Comparison of ENCODE assay signal across 18 cellular contexts in the genomic region with DNA sequence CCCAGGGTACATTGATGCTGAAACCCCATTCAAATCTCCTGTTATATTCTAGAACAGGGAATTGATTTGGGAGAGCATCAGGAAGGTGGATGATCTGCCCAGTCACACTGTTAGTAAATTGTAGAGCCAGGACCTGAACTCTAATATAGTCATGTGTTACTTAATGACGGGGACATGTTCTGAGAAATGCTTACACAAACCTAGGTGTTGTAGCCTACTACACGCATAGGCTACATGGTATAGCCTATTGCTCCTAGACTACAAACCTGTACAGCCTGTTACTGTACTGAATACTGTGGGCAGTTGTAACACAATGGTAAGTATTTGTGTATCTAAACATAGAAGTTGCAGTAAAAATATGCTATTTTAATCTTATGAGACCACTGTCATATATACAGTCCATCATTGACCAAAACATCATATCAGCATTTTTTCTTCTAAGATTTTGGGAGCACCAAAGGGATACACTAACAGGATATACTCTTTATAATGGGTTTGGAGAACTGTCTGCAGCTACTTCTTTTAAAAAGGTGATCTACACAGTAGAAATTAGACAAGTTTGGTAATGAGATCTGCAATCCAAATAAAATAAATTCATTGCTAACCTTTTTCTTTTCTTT. TPM values are rescaled to one million over a fixed set of nuclear protein-coding genes. Genes with fewer than 3 reads are reported as not detected.
DNase-seq lines count a peak whose midpoint lies in the region; ATAC-seq, FAIRE-seq and TF ChIP-seq lines count a peak whose summit lies in the region.
"Had no signal": no experiment of that assay in that cellular context is flagged by ENCODE, and none has a peak within 500 bp of the region (broad histone marks: within the 10 kb centered on the region; RNA-seq: fewer than 3 reads in every experiment).

No MANE protein-coding gene starts in this region.

- no peak for TF ChIP-seq RAD21 in K562 (CRISPR knock-in tag; conservative IDR thresholded peaks at IDR 0.05 in 1 of 2, IDR thresholded peaks at IDR 0.05 in 1 of 2)

- no peaks in the 10 kb centered on the region for H3K27me3 Mint-ChIP-seq in stimulated activated naive CD8-positive, alpha-beta T cell treated with anti-CD3 and anti-CD28 coated beads, Interleukin-15, Interleukin-2, amounts not matched to agents 100 ng/mL and 50 ng/mL, for 24 hours

- no peak for TF ChIP-seq CTCF in OCI-LY7 (conservative IDR thresholded peaks at IDR 0.05; ENCODE audit: low read length)
- TF ChIP-seq CTCF in K562 (IDR thresholded peaks at IDR 0.05 in 2 of 3, conservative IDR thresholded peaks at IDR 0.05 in 1 of 3; ENCODE audit: insufficient read depth in 2 of 3, low read depth in 1 of 3, low read length in 3 of 3), result no peak
- TF ChIP-seq CTCF in foreskin keratinocyte (conservative IDR thresholded peaks at IDR 0.05), result no peak
- TF ChIP-seq CTCF in brain microvascular endothelial cell (IDR thresholded peaks at IDR 0.05; ENCODE audit: low read depth, low read length, missing control alignments), result no peak

- POLR2A ChIA-PET in OCI-LY7 (lab: Charles Lee), result interaction anchor here (1.0 to 9.5 kb wide), 2 partner anchors 12 to 158 kb away, joined by 8 to 116 read pairs; no protein-coding TSS in a partner anchor
- POLR2A ChIA-PET in K562 (lab: Yijun Ruan, JAX), result interaction anchor here (4.0 kb wide), 1 partner anchor 10 kb away, joined by 22 read pairs; no protein-coding TSS in a partner anchor

- peaks cover 79% of the 10 kb centered on the region for H3K4me1 Mint-ChIP-seq in stimulated activated naive CD8-positive, alpha-beta T cell treated with anti-CD3 and anti-CD28 coated beads, Interleukin-15, Interleukin-2, amounts not matched to agents 100 ng/mL and 50 ng/mL, for 24 hours (ENCODE audit: low read depth)

- no peaks in the 10 kb centered on the region for H3K9me3 Mint-ChIP-seq in stimulated activated naive CD8-positive, alpha-beta T cell treated with anti-CD3 and anti-CD28 coated beads, Interleukin-15, Interleukin-2, amounts not matched to agents 100 ng/mL and 50 ng/mL, for 24 hours

- H3K4me1 ChIP-seq in OCI-LY7 (ENCODE audit: insufficient read depth, low read length, poor library complexity, severe bottlenecking) (peaks cover 83% of the 10 kb centered on the region), K562 (replicated peaks in 1 of 2; ENCODE audit: control insufficient read depth in 2 of 2, insufficient read depth in 2 of 2, low read length in 2 of 2) (peaks cover 0 to 9% of the 10 kb centered on the region in 2 experiments; a peak in 2 of 5 replicates), foreskin keratinocyte (peaks cover 8% of the 10 kb centered on the region)

- H3K36me3 Mint-ChIP-seq in stimulated activated naive CD8-positive, alpha-beta T cell treated with anti-CD3 and anti-CD28 coated beads, Interleukin-15, Interleukin-2, amounts not matched to agents 100 ng/mL and 50 ng/mL, for 24 hours (ENCODE audit: low read depth), result peaks cover 77% of the 10 kb centered on the region

- intact Hi-C loops in OCI-LY7 (cut with micrococcal nuclease; ENCODE audit: unreplicated experiment), result no loop called here
- intact Hi-C loops in K562 (cut with micrococcal nuclease), result loop anchor here (10.0 kb wide), 2 partner anchors 128 to 208 kb away; no protein-coding TSS in a partner anchor

- no peak for DNase-seq in stimulated activated naive CD8-positive, alpha-beta T cell treated with anti-CD3 and anti-CD28 coated beads, Interleukin-15, Interleukin-2, amounts not matched to agents 100 U/mL and 50 U/mL, for 24 hours
- DNase-seq in OCI-LY7 (ENCODE audit: low spot score) (no peak), K562 (ENCODE audit: extremely low read depth in 1 of 4, low spot score in 3 of 4) (no peak), foreskin keratinocyte (no peak), brain microvascular endothelial cell (no peak)
- DNase-seq: activated CD8-positive, alpha-beta memory T cell treated with anti-CD3 and anti-CD28 coated beads for 24 hours; DMS53; effector CD8-positive, alpha-beta T cell; MV-4-11; NCI-H1930; NCI-H510A treated with DMSO at 0.1 percent for 48 hours; right cardiac atrium; substantia nigra had no signal

- no peak overlapping the region for H3K4me3 ChIP-seq in OCI-LY7 (ENCODE audit: low read depth, low read length, poor library complexity, severe bottlenecking)
- no peak overlapping the region for H3K4me3 ChIP-seq in K562
- no peak overlapping the region for H3K4me3 ChIP-seq in brain microvascular endothelial cell (ENCODE audit: low read depth, low read length)
- H3K4me3 ChIP-seq: SJSA1 had no signal

- FAIRE-seq in K562 (lab: Jason Lieb, UNC), result no peak
- FAIRE-seq: keratinocyte, TTC549 had no signal

- H3K9ac ChIP-seq in K562 (ENCODE audit: insufficient read depth in 1 of 2, low read depth in 2 of 2, low read length in 2 of 2), result no peak overlapping the region

- H3K9me2 ChIP-seq in OCI-LY7 (ENCODE audit: insufficient read depth, low read length), result no peaks in the 10 kb centered on the region

- H4K20me1 ChIP-seq in OCI-LY7 (ENCODE audit: insufficient read depth, low read length) (peaks cover 38% of the 10 kb centered on the region), K562 (replicated peaks; ENCODE audit: control insufficient read depth, insufficient read depth, low read length) (0 out of 2 replicates have a peak, but pooled peaks cover 4% of the 10 kb centered on the region)

- H3K4me3 Mint-ChIP-seq in stimulated activated naive CD8-positive, alpha-beta T cell treated with anti-CD3 and anti-CD28 coated beads, Interleukin-15, Interleukin-2, amounts not matched to agents 100 ng/mL and 50 ng/mL, for 24 hours, result peak overlapping the region; percentile 97

- peaks cover 81% of the 10 kb centered on the region for H3K36me3 ChIP-seq in OCI-LY7 (ENCODE audit: insufficient read depth, low read length)
- peaks cover 49% of the 10 kb centered on the region for H3K36me3 ChIP-seq in K562 (ENCODE audit: control insufficient read depth, insufficient read depth, low read length)
- peaks cover 39% of the 10 kb centered on the region for H3K36me3 ChIP-seq in brain microvascular endothelial cell (replicated peaks)

- no peak overlapping the region for H2AFZ ChIP-seq in OCI-LY7 (ENCODE audit: low read length)
- H2AFZ ChIP-seq in K562 (ENCODE audit: low read depth, low read length), result no peak overlapping the region

- no peak for TF ChIP-seq EP300 in K562 (IDR thresholded peaks at IDR 0.05; ENCODE audit: low read length)

- H3K79me2 ChIP-seq in OCI-LY7 (ENCODE audit: insufficient read depth, low read depth, low read length), result peaks cover 46% of the 10 kb centered on the region
- peaks cover 33% of the 10 kb centered on the region for H3K79me2 ChIP-seq in K562 (ENCODE audit: control insufficient read depth, insufficient read depth, low read length)

- no peak for TF ChIP-seq POLR2A in K562 (conservative IDR thresholded peaks at IDR 0.05)

- ATAC-seq in stimulated activated naive CD8-positive, alpha-beta T cell treated with anti-CD3 and anti-CD28 coated beads, Interleukin-15, Interleukin-2, amounts not matched to agents 100 U/mL and 50 U/mL, for 24 hours, result no peak
- ATAC-seq in K562 (no peak), GM21447 (IDR thresholded peaks at IDR 0.05; ENCODE audit: unreplicated experiment) (no peak), foreskin keratinocyte (no peak)
- ATAC-seq: right cardiac atrium had no signal

- H3K9me3 ChIP-seq in OCI-LY7 (ENCODE audit: low read length) (no peaks in the 10 kb centered on the region), K562 (replicated peaks; ENCODE audit: control insufficient read depth, insufficient read depth, low read depth, low read length) (no peaks in the 10 kb centered on the region)
- H3K9me3 ChIP-seq: SJSA1 had no signal

- H3K9me1 ChIP-seq in K562 (ENCODE audit: control insufficient read depth, insufficient read depth, low read length), result peaks cover 3% of the 10 kb centered on the region

- BruUV-seq in OCI-LY7 (replicated peaks; lab: Mats Ljungman, UMichigan) (no TSS peak), K562 (replicated peaks; lab: Mats Ljungman, UMichigan) (no TSS peak)

- CTCF ChIA-PET in OCI-LY7 (lab: Charles Lee; ENCODE audit: unreplicated experiment), result no interaction called here
- CTCF ChIA-PET in K562 (lab: Yijun Ruan, JAX; ENCODE audit: low intra/inter-chr PET ratio), result no interaction called here

- H3K27ac ChIP-seq in OCI-LY7 (ENCODE audit: low read depth, low read length, poor library complexity, severe bottlenecking) (peak overlapping the region; percentile 0), K562 (ENCODE audit: extremely low read depth, low read depth, low read length) (no peak overlapping the region), foreskin keratinocyte (no peak overlapping the region), brain microvascular endothelial cell (no peak overlapping the region)
- H3K27ac ChIP-seq: SJSA1 had no signal

- 98% methylated on average over 2 of the region's 2 CpGs for WGBS in K562 (ENCODE audit: insufficient coverage, low coverage, missing lambda C conversion rate)

- in situ Hi-C loops in K562 (cut with MboI) (no loop called here), brain microvascular endothelial cell (cut with HindIII; ENCODE audit: low pct_ligation_motif_present, low sequenced_read_pairs) (no loop called here)

- H3K27me3 ChIP-seq in K562 (ENCODE audit: control insufficient read depth in 2 of 2, insufficient read depth in 2 of 2, low read length in 2 of 2) (no peaks in the 10 kb centered on the region), foreskin keratinocyte (no peaks in the 10 kb centered on the region), brain microvascular endothelial cell (replicated peaks) (no peaks in the 10 kb centered on the region)
- H3K27me3 ChIP-seq: SJSA1 had no signal

- H3K4me2 ChIP-seq in OCI-LY7 (ENCODE audit: low read length), result no peak overlapping the region
- no peak overlapping the region for H3K4me2 ChIP-seq in K562 (ENCODE audit: insufficient read depth, low read length)

- H3K27ac Mint-ChIP-seq in stimulated activated naive CD8-positive, alpha-beta T cell treated with anti-CD3 and anti-CD28 coated beads, Interleukin-15, Interleukin-2, amounts not matched to agents 100 ng/mL and 50 ng/mL, for 24 hours, result peak overlapping the region; percentile 100

RNA-seq across cellular contexts. Expression of gene B2M, which starts 5.8 kb away (rescaled TPM):
- total RNA-seq in OCI-LY7 (2014; rRNA removed; shearing (Covaris generic)), result 1,738 and 1,761 TPM in 2 replicates
- total RNA-seq in OCI-LY7 (2022), result 1,161 and 1,369 TPM in 2 replicates
- 410 and 624 TPM in 2 replicates for total RNA-seq in K562 (2011; cell fraction: chromatin; rRNA removed; ENCODE audit: low replicate concordance)
- total RNA-seq in K562 (2011; cell fraction: nucleolus; rRNA removed), result 454 and 493 TPM in 2 replicates
- total RNA-seq in K562 (2011; cell fraction: nucleoplasm; rRNA removed), result 734 and 781 TPM in 2 replicates
- total RNA-seq in K562 (2014; rRNA removed), result 508 and 518 TPM in 2 replicates
- 872 and 963 TPM in 2 replicates for total RNA-seq in K562 (2014; rRNA removed; fragmentation: Illumina TruSeq; extraction: Trizol)
- total RNA-seq in K562 (2015; rRNA removed; fragmentation: Illumina TruSeq; extraction: Trizol), result 938 and 983 TPM in 2 replicates
- 460 and 518 TPM in 2 replicates for total RNA-seq in K562 (2021)
- polyA plus RNA-seq in K562 (2011; rRNA removed), result 1,201 and 1,654 TPM in 2 replicates
- polyA plus RNA-seq in K562 (2011; cell fraction: cytosol; rRNA removed), result 1,148 and 3,009 TPM in 2 replicates
- 172 and 337 TPM in 2 replicates for polyA plus RNA-seq in K562 (2011; cell fraction: nucleus; rRNA removed)
- 946 and 1,158 TPM in 2 replicates for polyA plus RNA-seq in K562 (2012)
- polyA plus RNA-seq in K562 (2014; fragmentation: Illumina TruSeq; extraction: Trizol), result 1,667 and 1,763 TPM in 2 replicates
- 1,000 to 10,000 TPM; 2,823 to 3,138 TPM for polyA plus RNA-seq in K562 (2014; fragmentation: Nextera tagmentation; extraction: Ambion mirVana)
- 981 and 1,032 TPM in 2 replicates for polyA plus RNA-seq in K562 (2014; rRNA removed)
- polyA minus RNA-seq in K562 (2011; rRNA and poly(A)+ RNA removed), result 659 and 661 TPM in 2 replicates
- 257 and 286 TPM in 2 replicates for polyA minus RNA-seq in K562 (2011; cell fraction: cytosol; rRNA and poly(A)+ RNA removed)
- polyA minus RNA-seq in K562 (2011; cell fraction: nucleus; rRNA and poly(A)+ RNA removed), result 69.7 and 112 TPM in 2 replicates
- 1,130 and 1,370 TPM in 2 replicates for total RNA-seq in foreskin keratinocyte
- 1,521 and 1,612 TPM in 2 replicates for polyA plus RNA-seq in foreskin keratinocyte

RNA-seq across cellular contexts. Expression of gene PATL2, which starts 6.0 kb away (rescaled TPM):
- total RNA-seq in OCI-LY7 (2014; rRNA removed; shearing (Covaris generic)), result 1.1 and 4.8 TPM in 2 replicates
- total RNA-seq in OCI-LY7 (2022), result 8.6 and 8.8 TPM in 2 replicates
- 4.1 and 4.5 TPM in 2 replicates for total RNA-seq in K562 (2011; cell fraction: chromatin; rRNA removed; ENCODE audit: low replicate concordance)
- 2.2 and 2.5 TPM in 2 replicates for total RNA-seq in K562 (2011; cell fraction: nucleolus; rRNA removed)
- 2.1 and 3.6 TPM in 2 replicates for total RNA-seq in K562 (2011; cell fraction: nucleoplasm; rRNA removed)
- 0.20 and 1.1 TPM in 2 replicates for total RNA-seq in K562 (2014; rRNA removed)
- 0.41 and 0.69 TPM in 2 replicates for total RNA-seq in K562 (2014; rRNA removed; fragmentation: Illumina TruSeq; extraction: Trizol)
- total RNA-seq in K562 (2015; rRNA removed; fragmentation: Illumina TruSeq; extraction: Trizol), result 0.98 and 1.2 TPM in 2 replicates
- total RNA-seq in K562 (2021), result 0.60 and 0.86 TPM in 2 replicates
- 0.68 and 1.7 TPM in 2 replicates for polyA plus RNA-seq in K562 (2011; rRNA removed)
- 0.30 and 1.1 TPM in 2 replicates for polyA plus RNA-seq in K562 (2011; cell fraction: cytosol; rRNA removed)
- polyA plus RNA-seq in K562 (2011; cell fraction: nucleus; rRNA removed), result 7.3 and 7.5 TPM in 2 replicates
- 0.92 and 3.6 TPM in 2 replicates for polyA plus RNA-seq in K562 (2012)
- 0.91 and 1.2 TPM in 2 replicates for polyA plus RNA-seq in K562 (2014; fragmentation: Illumina TruSeq; extraction: Trizol)
- under 1 TPM; 0.77 to 0.89 TPM for polyA plus RNA-seq in K562 (2014; fragmentation: Nextera tagmentation; extraction: Ambion mirVana)
- 0.42 and 0.55 TPM in 2 replicates for polyA plus RNA-seq in K562 (2014; rRNA removed)
- polyA minus RNA-seq in K562 (2011; rRNA and poly(A)+ RNA removed), result 0.14 and 1.5 TPM in 2 replicates
- not detected in 2 replicates for polyA minus RNA-seq in K562 (2011; cell fraction: cytosol; rRNA and poly(A)+ RNA removed)
- polyA minus RNA-seq in K562 (2011; cell fraction: nucleus; rRNA and poly(A)+ RNA removed), result 1.1 and 2.1 TPM in 2 replicates
- 0.21 and 0.37 TPM in 2 replicates for total RNA-seq in foreskin keratinocyte
- polyA plus RNA-seq in foreskin keratinocyte, result 0.18 and 0.19 TPM in 2 replicates

RNA-seq across cellular contexts. Expression of gene TRIM69, which starts 19.2 kb away (rescaled TPM):
- 9.8 and 16.3 TPM in 2 replicates for total RNA-seq in OCI-LY7 (2014; rRNA removed; shearing (Covaris generic))
- total RNA-seq in OCI-LY7 (2022) (29.1 and 33.7 TPM in 2 replicates), K562 (2014; rRNA removed) (1.5 and 1.8 TPM in 2 replicates), K562 (2014; rRNA removed; fragmentation: Illumina TruSeq; extraction: Trizol) (2.2 and 2.6 TPM in 2 replicates), K562 (2015; rRNA removed; fragmentation: Illumina TruSeq; extraction: Trizol) (4.0 and 4.3 TPM in 2 replicates), K562 (2021) (3.2 and 4.1 TPM in 2 replicates), foreskin keratinocyte (10.2 and 11.9 TPM in 2 replicates)
- 0.93 and 2.2 TPM in 2 replicates for total RNA-seq in K562 (2011; cell fraction: chromatin; rRNA removed; ENCODE audit: low replicate concordance)
- total RNA-seq in K562 (2011; cell fraction: nucleolus; rRNA removed), result 1.0 and 1.1 TPM in 2 replicates
- 1.0 and 1.8 TPM in 2 replicates for total RNA-seq in K562 (2011; cell fraction: nucleoplasm; rRNA removed)
- polyA plus RNA-seq in K562 (2011; rRNA removed) (3.3 and 4.1 TPM in 2 replicates), K562 (2014; fragmentation: Illumina TruSeq; extraction: Trizol) (2.6 and 3.8 TPM in 2 replicates), K562 (2014; fragmentation: Nextera tagmentation; extraction: Ambion mirVana) (1 to 10 TPM; 1.0 to 1.6 TPM), K562 (2014; rRNA removed) (2.0 and 2.3 TPM in 2 replicates), foreskin keratinocyte (7.6 and 8.6 TPM in 2 replicates)
- polyA plus RNA-seq in K562 (2011; cell fraction: cytosol; rRNA removed), result 1.2 and 2.3 TPM in 2 replicates
- polyA plus RNA-seq in K562 (2011; cell fraction: nucleus; rRNA removed), result 1.7 and 2.2 TPM in 2 replicates
- 4.2 and 5.9 TPM in 2 replicates for polyA plus RNA-seq in K562 (2012)
- 3.5 and 4.3 TPM in 2 replicates for polyA minus RNA-seq in K562 (2011; rRNA and poly(A)+ RNA removed)
- polyA minus RNA-seq in K562 (2011; cell fraction: cytosol; rRNA and poly(A)+ RNA removed), result 0.95 and 1.7 TPM in 2 replicates
- 0.67 and 1.9 TPM in 2 replicates for polyA minus RNA-seq in K562 (2011; cell fraction: nucleus; rRNA and poly(A)+ RNA removed)

RNA-seq across cellular contexts. Expression of gene SPG11, which starts 53.6 kb away (rescaled TPM):
- total RNA-seq in OCI-LY7 (2014; rRNA removed; shearing (Covaris generic)), result 65.2 and 69.1 TPM in 2 replicates
- total RNA-seq in OCI-LY7 (2022) (92.8 and 126 TPM in 2 replicates), K562 (2014; rRNA removed) (31.3 and 47.4 TPM in 2 replicates), K562 (2014; rRNA removed; fragmentation: Illumina TruSeq; extraction: Trizol) (57.9 and 64.1 TPM in 2 replicates), K562 (2015; rRNA removed; fragmentation: Illumina TruSeq; extraction: Trizol) (49.6 and 55.1 TPM in 2 replicates), K562 (2021) (50.9 and 51.2 TPM in 2 replicates), foreskin keratinocyte (34.4 and 42.8 TPM in 2 replicates)
- total RNA-seq in K562 (2011; cell fraction: chromatin; rRNA removed; ENCODE audit: low replicate concordance), result 195 and 371 TPM in 2 replicates
- total RNA-seq in K562 (2011; cell fraction: nucleolus; rRNA removed), result 116 and 148 TPM in 2 replicates
- total RNA-seq in K562 (2011; cell fraction: nucleoplasm; rRNA removed), result 167 and 188 TPM in 2 replicates
- polyA plus RNA-seq in K562 (2011; rRNA removed) (71.2 and 96.5 TPM in 2 replicates), K562 (2014; fragmentation: Illumina TruSeq; extraction: Trizol) (45.6 and 48.0 TPM in 2 replicates), K562 (2014; fragmentation: Nextera tagmentation; extraction: Ambion mirVana) (10 to 100 TPM; 23.3 to 24.0 TPM), K562 (2014; rRNA removed) (33.9 and 34.1 TPM in 2 replicates), foreskin keratinocyte (17.3 and 18.7 TPM in 2 replicates)
- 66.0 and 70.7 TPM in 2 replicates for polyA plus RNA-seq in K562 (2011; cell fraction: cytosol; rRNA removed)
- polyA plus RNA-seq in K562 (2011; cell fraction: nucleus; rRNA removed), result 99.2 and 111 TPM in 2 replicates
- polyA plus RNA-seq in K562 (2012), result 35.2 and 70.1 TPM in 2 replicates
- 136 and 168 TPM in 2 replicates for polyA minus RNA-seq in K562 (2011; rRNA and poly(A)+ RNA removed)
- polyA minus RNA-seq in K562 (2011; cell fraction: cytosol; rRNA and poly(A)+ RNA removed), result 48.1 and 89.9 TPM in 2 replicates
- 77.0 and 125 TPM in 2 replicates for polyA minus RNA-seq in K562 (2011; cell fraction: nucleus; rRNA and poly(A)+ RNA removed)
